In the genomic region with DNA sequence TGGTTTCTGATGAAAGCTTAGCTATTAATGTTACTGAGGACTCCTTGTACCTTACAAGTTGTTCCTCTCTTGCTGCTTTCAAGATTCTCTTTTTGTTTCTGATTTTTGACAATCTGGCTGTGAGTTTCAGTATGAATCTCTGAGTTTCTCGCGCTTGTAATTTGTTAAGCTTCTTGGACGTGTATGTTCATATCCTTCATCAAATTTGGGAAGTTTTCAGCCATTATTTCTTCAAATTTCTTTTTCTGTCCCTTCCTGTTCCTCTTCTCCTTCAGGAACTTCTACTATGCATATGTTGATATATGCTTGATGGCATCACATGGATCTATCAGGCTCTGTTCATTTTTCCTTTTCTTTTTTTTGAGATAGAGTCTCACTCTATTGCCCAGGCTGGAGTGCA, we compare ENCODE assay signal across 26 cellular contexts.
"Had no signal": no experiment of that assay in that cellular context is flagged by ENCODE, and none has a peak within 500 bp of the region (broad histone marks: within the 10 kb centered on the region; RNA-seq: fewer than 3 reads in every experiment).

No MANE protein-coding gene starts in this region.

- H3K4me3 ChIP-seq: colonic mucosa, coronary artery, dorsolateral prefrontal cortex, esophagus muscularis mucosa, esophagus squamous epithelium, gastrocnemius medialis, gastroesophageal sphincter, heart left ventricle, heart right ventricle had no signal

- H3K4me1 ChIP-seq: colonic mucosa, foreskin keratinocyte, gastrocnemius medialis had no signal

- FAIRE-seq: colon, endometrium, endothelial cell of umbilical vein, frontal cortex had no signal

- H3K36me3 ChIP-seq: colonic mucosa, esophagus muscularis mucosa, esophagus squamous epithelium, gastrocnemius medialis, gastroesophageal sphincter, heart left ventricle, heart right ventricle had no signal

- DNase-seq: colonic mucosa; cortex of kidney; dermis blood vessel endothelial cell; dorsolateral prefrontal cortex; effector CD4-positive, alpha-beta T cell; effector CD8-positive, alpha-beta T cell; effector memory CD4-positive, alpha-beta T cell; effector memory CD8-positive, alpha-beta T cell; endodermal cell; erythroblast; esophagus squamous epithelium; foreskin fibroblast; foreskin keratinocyte; foreskin melanocyte; gastrocnemius medialis; glutamatergic neuron; heart left ventricle; heart right ventricle had no signal

- ATAC-seq: effector memory CD8-positive, alpha-beta T cell; foreskin keratinocyte; gastrocnemius medialis; gastroesophageal sphincter; heart left ventricle; heart right ventricle had no signal

- H3K27ac ChIP-seq: colonic mucosa, coronary artery, dorsolateral prefrontal cortex, epithelial cell of prostate, esophagus muscularis mucosa, esophagus squamous epithelium, foreskin keratinocyte, gastrocnemius medialis, gastroesophageal sphincter, heart left ventricle, heart right ventricle had no signal

- H3K9me3 ChIP-seq: colonic mucosa had no signal
